7 cellular contexts compared by ENCODE assay signal in genomic region chr6:85641916-85642773, GRCh38. TPM values are rescaled to one million over a fixed set of nuclear protein-coding genes. Genes with fewer than 3 reads are reported as not detected.
A peak's percentile ranks its signal among the peaks of the same experiment; 100 is the strongest.
DNase-seq lines count a peak whose midpoint lies in the region; ATAC-seq and TF ChIP-seq lines count a peak whose summit lies in the region.

No MANE protein-coding gene starts in this region.

- H3K23ac ChIP-seq in mesendoderm (ENCODE audit: low read length), result peak overlapping the region; percentile 100

- peak overlapping the region; percentile 99 for H2AK5ac ChIP-seq in mesendoderm (ENCODE audit: low read length)

- H2BK5ac ChIP-seq in mesendoderm (ENCODE audit: low read length), result peak overlapping the region; percentile 95

- H3K4me3 ChIP-seq in effector memory CD4-positive, alpha-beta T cell (ENCODE audit: insufficient read depth, low read depth, low read length, poor library complexity, severe bottlenecking), result peak overlapping the region; percentile 99
- peak overlapping the region; percentile 100 for H3K4me3 ChIP-seq in mesendoderm (ENCODE audit: low read length)

- no peaks in the 10 kb centered on the region for H3K27me3 ChIP-seq in effector memory CD4-positive, alpha-beta T cell (replicated peaks; ENCODE audit: control insufficient read depth, insufficient read depth, low read length, poor library complexity, severe bottlenecking)
- H3K27me3 ChIP-seq in mesendoderm (ENCODE audit: insufficient read depth, low read length, poor library complexity), result no peaks in the 10 kb centered on the region

- no peak overlapping the region for H2BK15ac ChIP-seq in mesendoderm (replicated peaks; ENCODE audit: low read depth)

- H3K79me1 ChIP-seq in mesendoderm (ENCODE audit: low read length), result no peaks in the 10 kb centered on the region

- peak overlapping the region; percentile 71 for H3K18ac ChIP-seq in mesendoderm (ENCODE audit: low read length)

- H3K4me1 ChIP-seq in effector memory CD4-positive, alpha-beta T cell (ENCODE audit: control insufficient read depth, insufficient read depth, low read length, poor library complexity, severe bottlenecking), result peaks cover 20% of the 10 kb centered on the region
- H3K4me1 ChIP-seq in mesendoderm (ENCODE audit: control insufficient read depth, low read depth, low read length), result peaks cover 2% of the 10 kb centered on the region

- no peak overlapping the region for H4K5ac ChIP-seq in mesendoderm (ENCODE audit: low read length)

- H3K9me3 ChIP-seq in effector memory CD4-positive, alpha-beta T cell (ENCODE audit: control insufficient read depth, low read length), result no peaks in the 10 kb centered on the region

- no peak for ATAC-seq in GM21515 (IDR thresholded peaks at IDR 0.05; ENCODE audit: unreplicated experiment)

- peak overlapping the region; percentile 98 for H3K27ac ChIP-seq in effector memory CD4-positive, alpha-beta T cell (ENCODE audit: insufficient read depth, low read length, poor library complexity, severe bottlenecking)
- H3K27ac ChIP-seq in mesendoderm (ENCODE audit: low read depth, low read length), result peak overlapping the region; percentile 89

- peak; percentile 22 for TF ChIP-seq POLR2A in GM19099 (IDR thresholded peaks at IDR 0.05; ENCODE audit: extremely low read depth, insufficient read length, low read depth)

- DNase-seq in NCI-H2227 treated with DMSO at 0.1 percent for 48 hours (lab: John Stamatoyannopoulos, UW), result peak; percentile 8
- DNase-seq in activated CD8-positive, alpha-beta memory T cell treated with anti-CD3 and anti-CD28 coated beads for 4 hours (ENCODE audit: low read depth in 2 of 2), result peak; percentile 28 to 30
- DNase-seq in effector memory CD4-positive, alpha-beta T cell, result peak; percentile 52 to 57 (median 53)
- DNase-seq in mesendoderm, result peak; percentile 69
- peak; percentile 46 for DNase-seq in stimulated activated CD8-positive, alpha-beta memory T cell treated with anti-CD3 and anti-CD28 coated beads, Interleukin-12 subunit alpha, Interleukin-12 subunit beta, amount 100 ng/mL, for 4 hours (ENCODE audit: low read depth)

- H3K9ac ChIP-seq in mesendoderm (ENCODE audit: low read length), result peak overlapping the region; percentile 100

- H4K8ac ChIP-seq in mesendoderm (ENCODE audit: low read depth, low read length), result no peak overlapping the region

- no CpG with 5 or more reads among the region's 85 CpGs for WGBS in mesendoderm (ENCODE audit: extremely low coverage, insufficient coverage, low lambda C conversion rate)

- H3K56ac ChIP-seq in mesendoderm (ENCODE audit: low read length), result peak overlapping the region; percentile 100

- peaks cover 51% of the 10 kb centered on the region for H3K79me2 ChIP-seq in mesendoderm (ENCODE audit: control insufficient read depth, insufficient read depth, low read length)

- H3K4ac ChIP-seq in mesendoderm (ENCODE audit: low read depth, low read length), result peak overlapping the region; percentile 98

- peak overlapping the region; percentile 11 for H2BK120ac ChIP-seq in mesendoderm (ENCODE audit: low read depth, low read length)

- H3K36me3 ChIP-seq in effector memory CD4-positive, alpha-beta T cell (ENCODE audit: control insufficient read depth, insufficient read depth, low read length), result peaks cover 21% of the 10 kb centered on the region
- H3K36me3 ChIP-seq in mesendoderm (ENCODE audit: control insufficient read depth, insufficient read depth, low read length), result peaks cover 3% of the 10 kb centered on the region

- no peak overlapping the region for H3K4me2 ChIP-seq in mesendoderm (ENCODE audit: low read length)

RNA-seq across cellular contexts. Expression of gene SYNCRIP, which starts 0.5 kb away (rescaled TPM):
- 252 TPM for polyA plus RNA-seq in mesendoderm (2013, experiment 1 of 2)
- polyA plus RNA-seq in mesendoderm (2013, experiment 2 of 2), result 246 TPM

RNA-seq across cellular contexts. Expression of gene SNX14, which starts 48.5 kb away (rescaled TPM):
- polyA plus RNA-seq in mesendoderm (2013, experiment 1 of 2), result 13.6 TPM
- polyA plus RNA-seq in mesendoderm (2013, experiment 2 of 2), result 13.9 TPM

Comparison
In these comparisons a context has a peak if more than half of its experiments do, and no peak if none do; other contexts are left out.
1. DNase-seq: peak in every context shown above with its lines; median percentile 69 in mesendoderm; 53 in effector memory CD4-positive, alpha-beta T cell; 46 in stimulated activated CD8-positive, alpha-beta memory T cell treated with anti-CD3 and anti-CD28 coated beads, Interleukin-12 subunit alpha, Interleukin-12 subunit beta, amount 100 ng/mL, for 4 hours; 29 in activated CD8-positive, alpha-beta memory T cell treated with anti-CD3 and anti-CD28 coated beads for 4 hours; 8 in NCI-H2227 treated with DMSO at 0.1 percent for 48 hours.